Comparison of ENCODE assay signal across 1 cellular context in genomic region chr11:75035911-75036536, GRCh38.
TF ChIP-seq lines count a peak whose summit lies in the region.

No MANE protein-coding gene starts in this region.

TF ChIP-seq in GM23338, 12 proteins besides CTCF, POLR2A, EP300 and RAD21 (continued from another document):
- no peak for TF ChIP-seq ZNF462 (CRISPR knock-in tag; IDR thresholded peaks at IDR 0.05)
- TF ChIP-seq STAT1 (IDR thresholded peaks at IDR 0.05; ENCODE audit: unreplicated experiment): no peak
- TF ChIP-seq ZNF331 (CRISPR knock-in tag; IDR thresholded peaks at IDR 0.05; ENCODE audit: low read depth): no peak
- no peak for TF ChIP-seq ETS1 (IDR thresholded peaks at IDR 0.05)
- TF ChIP-seq POLR2AphosphoS5 (IDR thresholded peaks at IDR 0.05; ENCODE audit: low read depth): no peak
- no peak for TF ChIP-seq CREB1 (CRISPR knock-in tag; IDR thresholded peaks at IDR 0.05; ENCODE audit: low read depth)
- no peak for TF ChIP-seq EZH2 (IDR thresholded peaks at IDR 0.05; ENCODE audit: low read depth, unreplicated experiment)
